Comparison of ENCODE assay signal across 32 cellular contexts in the genomic region with DNA sequence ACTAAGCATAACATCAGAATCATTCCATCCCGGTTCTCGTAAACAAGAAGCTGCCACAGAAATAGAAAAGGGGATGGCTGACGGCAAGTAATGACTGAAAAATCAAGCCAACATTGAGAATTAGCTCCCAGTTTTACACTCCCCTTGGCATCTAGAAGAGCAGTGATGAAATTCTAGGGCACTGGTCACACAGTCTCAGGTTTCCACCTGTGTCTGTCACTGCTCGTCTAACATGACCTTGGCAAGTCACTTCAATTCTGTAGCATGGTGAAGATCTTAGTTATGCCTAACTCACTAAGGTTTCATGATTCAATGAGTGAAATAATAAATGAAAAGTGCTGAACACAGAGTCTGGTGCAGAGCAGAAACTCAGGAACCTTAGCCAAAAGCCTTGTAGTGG.
"Had no signal": no experiment of that assay in that cellular context is flagged by ENCODE, and none has a peak within 500 bp of the region (broad histone marks: within the 10 kb centered on the region; RNA-seq: fewer than 3 reads in every experiment).

No MANE protein-coding gene starts in this region.

- H3K4me3 Mint-ChIP-seq: naive B cell; naive thymus-derived CD8-positive, alpha-beta T cell; natural killer cell treated with Interleukin-12 subunit alpha and Interleukin-12 subunit beta and Interleukin-15 and Interleukin-18, amount 100 ng/mL, for 72 hours; nephron progenitor cell; neural crest cell; stimulated activated memory B cell treated with anti-CD40 and anti-IgM and Interleukin-4, amounts not matched to agents 10 μg/mL and 1 μg/mL and 100 μg/mL, for 72 hours; stimulated activated naive CD8-positive, alpha-beta T cell treated with anti-CD3 and anti-CD28 coated beads, Interleukin-15, amount 100 ng/mL, for 72 hours; type B pancreatic cell had no signal

- H3K27ac ChIP-seq: neutrophil, ovary, prostate gland, right lobe of liver, sigmoid colon, skin epidermis, spleen, suprapubic skin, testis, tibial artery, transverse colon, upper lobe of right lung, uterus had no signal

- H3K36me3 Mint-ChIP-seq: naive B cell; naive thymus-derived CD8-positive, alpha-beta T cell; natural killer cell treated with Interleukin-12 subunit alpha and Interleukin-12 subunit beta and Interleukin-15 and Interleukin-18, amount 100 ng/mL, for 72 hours; stimulated activated memory B cell treated with anti-CD40 and anti-IgM and Interleukin-4, amounts not matched to agents 10 μg/mL and 1 μg/mL and 100 μg/mL, for 72 hours; type B pancreatic cell had no signal

- H3K36me3 ChIP-seq: neutrophil, ovary, prostate gland, right lobe of liver, sigmoid colon, spleen, suprapubic skin, tibial artery, transverse colon, upper lobe of right lung, uterus had no signal

- H3K4me2 ChIP-seq: smooth muscle cell had no signal

- H3K4me3 ChIP-seq: ovary, prostate gland, right lobe of liver, sigmoid colon, skin epidermis, smooth muscle cell, spleen, suprapubic skin, testis, tibial artery, transverse colon, upper lobe of right lung, uterus had no signal

- DNase-seq: naive B cell; naive thymus-derived CD8-positive, alpha-beta T cell; nephron progenitor cell; occipital lobe; ovary; right cardiac atrium; right lobe of liver; sigmoid colon; spleen; stimulated activated CD4-positive, alpha-beta T cell treated with anti-CD3 and anti-CD28 coated beads, Interleukin-12 subunit alpha, Interleukin-12 subunit beta, amount 100 ng/mL, for 4 hours; stimulated activated CD4-positive, alpha-beta T cell treated with anti-CD3 and anti-CD28 coated beads, Interleukin-1b, Interleukin-23, amount 100 ng/mL, for 48 hours; stimulated activated CD4-positive, alpha-beta T cell treated with anti-CD3 and anti-CD28 coated beads, Interleukin-4, amount 100 ng/mL, for 1 hour; stimulated activated CD4-positive, alpha-beta T cell treated with anti-CD3 and anti-CD28 coated beads, Interleukin-4, amount 100 ng/mL, for 4 hours; stimulated activated CD8-positive, alpha-beta memory T cell treated with anti-CD3 and anti-CD28 coated beads, Interleukin-4, amount 100 ng/mL, for 48 hours; stimulated activated naive CD4-positive, alpha-beta T cell; stimulated activated naive CD8-positive, alpha-beta T cell treated with anti-CD3 and anti-CD28 coated beads, Interleukin-15, amount 100 ng/mL, for 72 hours; stimulated activated naive CD8-positive, alpha-beta T cell treated with anti-CD3 and anti-CD28 coated beads, Interleukin-15, Interleukin-2, amounts not matched to agents 100 U/mL and 50 U/mL, for 24 hours; substantia nigra; testis; tibial artery; transverse colon; upper lobe of right lung; uterus had no signal

- ATAC-seq: naive thymus-derived CD8-positive, alpha-beta T cell; natural killer cell treated with Interleukin-12 subunit alpha and Interleukin-12 subunit beta and Interleukin-15 and Interleukin-18, amount 100 ng/mL, for 72 hours; right cardiac atrium; right lobe of liver; stimulated activated memory B cell treated with anti-CD40 and anti-IgM and Interleukin-4, amounts not matched to agents 10 μg/mL and 1 μg/mL and 100 μg/mL, for 72 hours; stimulated activated naive CD8-positive, alpha-beta T cell treated with anti-CD3 and anti-CD28 coated beads, Interleukin-15, amount 100 ng/mL, for 72 hours; stimulated activated naive CD8-positive, alpha-beta T cell treated with anti-CD3 and anti-CD28 coated beads, Interleukin-15, Interleukin-2, amounts not matched to agents 100 U/mL and 50 U/mL, for 24 hours; upper lobe of right lung had no signal

- H3K4me1 ChIP-seq: prostate gland, right lobe of liver, sigmoid colon, spleen, suprapubic skin, testis, tibial artery, upper lobe of right lung, uterus had no signal

- H3K27me3 ChIP-seq: neutrophil, ovary, right lobe of liver, sigmoid colon, spleen, testis, tibial artery, transverse colon, upper lobe of right lung, uterus had no signal

- H3K4me1 Mint-ChIP-seq: naive B cell; neural crest cell; stimulated activated memory B cell treated with anti-CD40 and anti-IgM and Interleukin-4, amounts not matched to agents 10 μg/mL and 1 μg/mL and 100 μg/mL, for 72 hours had no signal

- H3K9me3 Mint-ChIP-seq: natural killer cell treated with Interleukin-12 subunit alpha and Interleukin-12 subunit beta and Interleukin-15 and Interleukin-18, amount 100 ng/mL, for 72 hours; nephron progenitor cell; neural crest cell; stimulated activated naive CD8-positive, alpha-beta T cell treated with anti-CD3 and anti-CD28 coated beads, Interleukin-15, amount 100 ng/mL, for 72 hours; type B pancreatic cell had no signal

- H3K9me3 ChIP-seq: neutrophil, ovary, prostate gland, right lobe of liver, sigmoid colon, spleen, suprapubic skin, testis, tibial artery, transverse colon, upper lobe of right lung, uterus had no signal

- H3K27ac Mint-ChIP-seq: naive B cell; naive thymus-derived CD8-positive, alpha-beta T cell; natural killer cell treated with Interleukin-12 subunit alpha and Interleukin-12 subunit beta and Interleukin-15 and Interleukin-18, amount 100 ng/mL, for 72 hours; nephron progenitor cell; stimulated activated memory B cell treated with anti-CD40 and anti-IgM and Interleukin-4, amounts not matched to agents 10 μg/mL and 1 μg/mL and 100 μg/mL, for 72 hours; stimulated activated naive CD8-positive, alpha-beta T cell treated with anti-CD3 and anti-CD28 coated beads, Interleukin-15, amount 100 ng/mL, for 72 hours; type B pancreatic cell had no signal

- H3K27me3 Mint-ChIP-seq: naive B cell; stimulated activated memory B cell treated with anti-CD40 and anti-IgM and Interleukin-4, amounts not matched to agents 10 μg/mL and 1 μg/mL and 100 μg/mL, for 72 hours; stimulated activated naive CD8-positive, alpha-beta T cell treated with anti-CD3 and anti-CD28 coated beads, Interleukin-15, amount 100 ng/mL, for 72 hours had no signal
